Comparison of ENCODE assay signal across 2 cellular contexts in the genomic region with DNA sequence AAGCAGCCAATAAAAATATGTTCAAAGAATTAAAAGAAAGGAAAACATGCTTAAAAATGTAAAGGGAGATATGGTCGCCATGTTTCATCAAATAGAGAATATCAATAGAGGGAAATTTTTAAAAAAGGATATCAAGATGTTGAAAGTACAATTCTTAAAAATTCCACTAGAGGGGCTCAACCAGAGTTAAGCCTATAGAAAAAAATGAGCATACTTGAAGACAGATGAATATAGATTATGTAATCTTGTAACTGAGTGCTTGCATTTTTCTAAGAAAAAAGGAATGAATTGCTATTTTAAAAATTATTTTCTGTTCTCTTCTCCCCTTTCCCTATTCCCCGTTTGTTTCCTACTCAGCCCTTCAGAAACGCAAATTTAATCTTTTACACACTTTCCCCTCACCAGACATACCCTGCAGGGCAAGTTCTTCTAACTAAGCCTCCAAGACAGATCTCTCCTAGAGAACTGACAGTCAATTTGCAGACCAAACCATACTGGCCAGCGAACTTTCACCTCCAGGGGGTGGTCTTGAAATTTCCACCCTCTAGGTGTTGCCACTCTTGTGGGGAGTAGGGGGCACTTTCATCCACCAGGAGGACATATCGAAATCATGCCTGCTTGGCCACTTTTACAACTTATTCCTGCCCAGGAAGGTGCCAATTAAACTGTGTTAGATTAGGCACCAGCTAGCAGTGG.
TF ChIP-seq lines count a peak whose summit lies in the region.

No MANE protein-coding gene starts in this region.

TF ChIP-seq in SK-N-SH, 30 proteins besides CTCF, POLR2A, EP300 and RAD21 (continued from another document):
- TF ChIP-seq, protein P1, sequence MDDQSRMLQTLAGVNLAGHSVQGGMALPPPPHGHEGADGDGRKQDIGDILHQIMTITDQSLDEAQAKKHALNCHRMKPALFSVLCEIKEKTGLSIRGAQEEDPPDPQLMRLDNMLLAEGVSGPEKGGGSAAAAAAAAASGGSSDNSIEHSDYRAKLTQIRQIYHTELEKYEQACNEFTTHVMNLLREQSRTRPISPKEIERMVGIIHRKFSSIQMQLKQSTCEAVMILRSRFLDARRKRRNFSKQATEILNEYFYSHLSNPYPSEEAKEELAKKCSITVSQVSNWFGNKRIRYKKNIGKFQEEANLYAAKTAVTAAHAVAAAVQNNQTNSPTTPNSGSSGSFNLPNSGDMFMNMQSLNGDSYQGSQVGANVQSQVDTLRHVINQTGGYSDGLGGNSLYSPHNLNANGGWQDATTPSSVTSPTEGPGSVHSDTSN (IDR thresholded peaks at IDR 0.05) = no peak
- TF ChIP-seq, protein P2, sequence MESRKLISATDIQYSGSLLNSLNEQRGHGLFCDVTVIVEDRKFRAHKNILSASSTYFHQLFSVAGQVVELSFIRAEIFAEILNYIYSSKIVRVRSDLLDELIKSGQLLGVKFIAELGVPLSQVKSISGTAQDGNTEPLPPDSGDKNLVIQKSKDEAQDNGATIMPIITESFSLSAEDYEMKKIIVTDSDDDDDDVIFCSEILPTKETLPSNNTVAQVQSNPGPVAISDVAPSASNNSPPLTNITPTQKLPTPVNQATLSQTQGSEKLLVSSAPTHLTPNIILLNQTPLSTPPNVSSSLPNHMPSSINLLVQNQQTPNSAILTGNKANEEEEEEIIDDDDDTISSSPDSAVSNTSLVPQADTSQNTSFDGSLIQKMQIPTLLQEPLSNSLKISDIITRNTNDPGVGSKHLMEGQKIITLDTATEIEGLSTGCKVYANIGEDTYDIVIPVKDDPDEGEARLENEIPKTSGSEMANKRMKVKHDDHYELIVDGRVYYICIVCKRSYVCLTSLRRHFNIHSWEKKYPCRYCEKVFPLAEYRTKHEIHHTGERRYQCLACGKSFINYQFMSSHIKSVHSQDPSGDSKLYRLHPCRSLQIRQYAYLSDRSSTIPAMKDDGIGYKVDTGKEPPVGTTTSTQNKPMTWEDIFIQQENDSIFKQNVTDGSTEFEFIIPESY (IDR thresholded peaks at IDR 0.05; ENCODE audit: borderline replicate concordance, low read depth) = no peak
- TF ChIP-seq MAX (IDR thresholded peaks at IDR 0.05; ENCODE audit: low read depth) (no peak), MXI1 (IDR thresholded peaks at IDR 0.05; ENCODE audit: low read depth, low read length) (no peak), USF1 (IDR thresholded peaks at IDR 0.05; ENCODE audit: borderline replicate concordance, low read depth) (no peak)

TF ChIP-seq in SK-N-SH treated with all-trans-retinoic acid at 6 μM for 48 hours, 23 proteins besides CTCF, POLR2A, EP300 and RAD21 (continued from another document):
- TF ChIP-seq CSRNP3 (CRISPR knock-in tag; IDR thresholded peaks at IDR 0.05) (no peak), ZNF8 (CRISPR knock-in tag; IDR thresholded peaks at IDR 0.05) (no peak), ISL1 (CRISPR knock-in tag; IDR thresholded peaks at IDR 0.05) (no peak), GLIS3 (CRISPR knock-in tag; IDR thresholded peaks at IDR 0.05) (no peak), ZNF70 (CRISPR knock-in tag; IDR thresholded peaks at IDR 0.05) (no peak), BACH2 (CRISPR knock-in tag; IDR thresholded peaks at IDR 0.05; ENCODE audit: borderline replicate concordance) (no peak), ARNTL (CRISPR knock-in tag; IDR thresholded peaks at IDR 0.05; ENCODE audit: borderline replicate concordance, low read depth) (no peak), TOX (CRISPR knock-in tag; IDR thresholded peaks at IDR 0.05; ENCODE audit: borderline replicate concordance) (no peak), SNAI2 (CRISPR knock-in tag; IDR thresholded peaks at IDR 0.05) (no peak), ZC3H10 (CRISPR knock-in tag; IDR thresholded peaks at IDR 0.05) (no peak)
